Comparison of ENCODE assay signal across 12 cellular contexts in the genomic region with DNA sequence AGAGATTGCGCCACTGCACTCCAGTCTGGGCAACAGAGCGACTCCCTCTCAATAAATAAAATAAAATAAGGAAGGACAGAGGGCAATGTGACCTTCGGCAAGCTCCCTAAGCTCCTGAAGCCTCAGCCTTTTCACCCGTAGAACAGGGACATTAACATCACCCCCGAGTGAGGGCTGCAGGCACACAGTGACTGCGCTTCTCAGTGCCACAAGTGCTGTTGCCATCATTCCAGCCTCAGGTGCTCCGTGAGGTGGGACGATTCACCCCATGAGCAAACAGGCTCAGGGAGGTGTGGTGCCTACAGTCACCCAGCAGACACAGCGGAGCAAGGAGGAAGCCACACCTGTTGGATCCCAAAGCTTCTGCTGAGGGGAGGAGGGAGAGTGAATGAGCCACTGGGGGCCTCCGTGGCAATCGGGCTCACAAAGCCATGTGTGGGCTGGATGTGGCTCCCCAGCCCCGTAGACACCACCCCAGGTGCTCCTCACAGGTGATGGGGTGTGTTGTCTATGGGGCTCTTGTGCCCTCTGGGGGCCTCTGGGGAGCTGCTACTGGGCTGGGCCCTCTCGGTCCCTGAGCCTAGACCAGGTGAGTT.
"Had no signal": no experiment of that assay in that cellular context is flagged by ENCODE, and none has a peak within 500 bp of the region (broad histone marks: within the 10 kb centered on the region; RNA-seq: fewer than 3 reads in every experiment).

No MANE protein-coding gene starts in this region.

- H3K27me3 ChIP-seq: vagina had no signal

- H3K36me3 ChIP-seq: cardiac muscle cell, esophagus muscularis mucosa, tibial nerve, vagina had no signal

- H3K4me3 ChIP-seq: cardiac muscle cell, esophagus muscularis mucosa, tibial nerve, vagina had no signal

- FAIRE-seq: colon, endometrium, keratinocyte had no signal

- DNase-seq: activated naive CD4-positive, alpha-beta T cell treated with anti-CD3 and anti-CD28 coated beads, Interleukin-2, amount 50 U/mL, for 16 hours; activated T-cell treated with anti-CD3 and anti-CD28 coated beads for 4 hours; hippocampal formation; mesendoderm; stimulated activated naive CD4-positive, alpha-beta T cell had no signal

- H3K27ac ChIP-seq: cardiac muscle cell, esophagus muscularis mucosa, tibial nerve, vagina had no signal

- H3K9me3 ChIP-seq: esophagus muscularis mucosa, tibial nerve, vagina had no signal
